1 cellular context compared by ENCODE assay signal in genomic region chr11:114738954-114739353, GRCh38.
TF ChIP-seq lines count a peak whose summit lies in the region.

No MANE protein-coding gene starts in this region.

TF ChIP-seq in HepG2, 621 proteins besides CTCF, POLR2A, EP300 and RAD21 (continued from another document):
- TF ChIP-seq ZNF280D (CRISPR knock-in tag; IDR thresholded peaks at IDR 0.05) (no peak), MAZ (IDR thresholded peaks at IDR 0.05; ENCODE audit: borderline replicate concordance, low read depth, low read length) (no peak), MAZ (CRISPR knock-in tag; IDR thresholded peaks at IDR 0.05; ENCODE audit: low read depth) (no peak)
